35 cellular contexts compared by ENCODE assay signal in the genomic region with DNA sequence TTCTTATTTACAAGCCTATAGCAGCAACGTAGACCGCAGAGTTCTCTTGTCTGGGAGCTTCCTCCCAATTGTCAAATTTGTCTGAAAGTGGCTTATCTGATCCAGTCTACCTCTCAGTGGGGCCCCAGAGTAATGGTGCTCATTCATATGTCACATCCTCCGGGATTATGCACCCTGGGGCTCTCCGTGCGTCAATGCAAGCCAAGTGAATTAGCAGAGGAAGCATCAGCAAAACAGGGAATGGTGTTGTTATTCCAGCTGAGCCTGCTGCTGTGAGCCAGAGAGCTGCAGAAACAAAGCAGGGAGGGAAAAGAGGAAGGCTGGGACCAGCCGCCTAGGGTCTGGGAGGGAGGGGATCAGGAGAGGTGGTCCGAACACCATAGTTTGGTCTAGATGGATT.
DNase-seq lines count a peak whose midpoint lies in the region; ATAC-seq, FAIRE-seq and TF ChIP-seq lines count a peak whose summit lies in the region.
"Had no signal": no experiment of that assay in that cellular context is flagged by ENCODE, and none has a peak within 500 bp of the region (broad histone marks: within the 10 kb centered on the region; RNA-seq: fewer than 3 reads in every experiment).

No MANE protein-coding gene starts in this region.

- H3K4me1 Mint-ChIP-seq in naive thymus-derived CD8-positive, alpha-beta T cell = peaks cover 21 to 45% (median 37%) of the 10 kb centered on the region in 4 donors

- H3K27ac ChIP-seq in H1 (ENCODE audit: low read depth, low read length) (no peak overlapping the region), mesodermal cell (ENCODE audit: low read depth, low read length, severe bottlenecking) (peak overlapping the region; percentile 59)
- H3K27ac ChIP-seq: cardiac muscle cell, coronary artery, gastrocnemius medialis, hepatocyte, left lung, pancreas, Peyer's patch, upper lobe of left lung had no signal

- H3K27me3 ChIP-seq in H1 (replicated peaks in 1 of 4; ENCODE audit: control insufficient read depth in 3 of 4, extremely low read depth in 1 of 4, insufficient read depth in 3 of 4, low read length in 3 of 4) = 0 out of 7 replicates have a peak, but pooled peaks cover 0 to 2% (median 0%) of the 10 kb centered on the region in 4 experiments
- H3K27me3 ChIP-seq: BE2C, cardiac muscle cell, gastrocnemius medialis, hepatocyte, left lung, pancreas, Peyer's patch, upper lobe of left lung had no signal

- H3K14ac ChIP-seq in H1 (ENCODE audit: insufficient read length) = no peak overlapping the region

- POLR2A ChIA-PET in H1 (lab: Charles Lee; ENCODE audit: partially characterized antibody) = interaction anchor here (0.9 kb wide), 1 partner anchor 10 kb away, joined by 3 read pairs; no protein-coding TSS in a partner anchor
- POLR2A ChIA-PET in naive thymus-derived CD8-positive, alpha-beta T cell (lab: Charles Lee) = no interaction called here

- no peak overlapping the region for H3K4me3 ChIP-seq in H1 (ENCODE audit: extremely low read depth in 1 of 4, insufficient read depth in 2 of 4, low read depth in 3 of 4, low read length in 4 of 4)
- H3K4me3 ChIP-seq in mesodermal cell (ENCODE audit: extremely low read depth, insufficient read depth, low read length, poor library complexity, severe bottlenecking) = no peak overlapping the region
- H3K4me3 ChIP-seq: cardiac muscle cell, coronary artery, gastrocnemius medialis, hepatocyte, left lung, pancreas, Peyer's patch, upper lobe of left lung had no signal

- H3K36me3 ChIP-seq in H1 (ENCODE audit: control insufficient read depth in 2 of 4, insufficient read depth in 4 of 4, low read length in 3 of 4) (no peaks in the 10 kb centered on the region), mesodermal cell (ENCODE audit: control insufficient read depth, insufficient read depth, low read length) (no peaks in the 10 kb centered on the region)
- H3K36me3 ChIP-seq: BE2C, cardiac muscle cell, gastrocnemius medialis, left lung, pancreas, Peyer's patch, upper lobe of left lung had no signal

- no peak overlapping the region for H4K8ac ChIP-seq in H1 (ENCODE audit: extremely low read depth, insufficient read depth, low read length)

- no peaks in the 10 kb centered on the region for H3K27me3 Mint-ChIP-seq in naive thymus-derived CD8-positive, alpha-beta T cell
- H3K27me3 Mint-ChIP-seq: activated B cell treated with CpG ODN at 0.5 μM for 24 hours had no signal

- no peak overlapping the region for H2BK120ac ChIP-seq in H1 (replicated peaks; ENCODE audit: low read depth, low read length)

- no peaks in the 10 kb centered on the region for H3K36me3 Mint-ChIP-seq in naive thymus-derived CD8-positive, alpha-beta T cell

- H3K23me2 ChIP-seq in H1 (ENCODE audit: low read depth, low read length) = no peaks in the 10 kb centered on the region

- TF ChIP-seq CTCF in H1 (IDR thresholded peaks at IDR 0.05; ENCODE audit: control extremely low read depth in 1 of 3, insufficient read depth in 1 of 3, low read depth in 1 of 3, low read length in 3 of 3) = no peak

- no peaks in the 10 kb centered on the region for H3K79me2 ChIP-seq in H1 (ENCODE audit: control insufficient read depth in 1 of 2, insufficient read depth in 2 of 2, low read length in 2 of 2)
- H3K79me2 ChIP-seq: hepatocyte had no signal

- no peak overlapping the region for H4K5ac ChIP-seq in H1 (ENCODE audit: insufficient read length, low read depth, low read length)

- CTCF ChIA-PET in H1 (lab: Charles Lee; ENCODE audit: partially characterized antibody) = interaction anchor here (1.1 kb wide), 1 partner anchor 17 kb away, joined by 3 read pairs; no protein-coding TSS in a partner anchor

- no peak overlapping the region; the same call in 1 of the 2 replicates for H2AK5ac ChIP-seq in H1 (ENCODE audit: low read depth, low read length)

- H2BK15ac ChIP-seq in H1 (ENCODE audit: low read length) = no peak overlapping the region

- no peak overlapping the region for H3K56ac ChIP-seq in H1 (replicated peaks; ENCODE audit: insufficient read length, low read depth, low read length)

- H3K4me2 ChIP-seq in H1 (ENCODE audit: insufficient read depth in 1 of 2, low read depth in 2 of 2, low read length in 2 of 2) = peak overlapping the region; percentile 18 to 24; a peak in 1 of 4 replicates
- H3K4me2 ChIP-seq: hepatocyte had no signal

- no peaks in the 10 kb centered on the region for H3K9me3 Mint-ChIP-seq in naive thymus-derived CD8-positive, alpha-beta T cell
- H3K9me3 Mint-ChIP-seq: activated B cell treated with CpG ODN at 0.5 μM for 24 hours; activated T-helper 17 cell treated with anti-CD3 and anti-CD28 coated beads, Interleukin-2, amount 50 U/mL, for 72 hours; nephron had no signal

- peak overlapping the region; percentile 48 for H2AFZ ChIP-seq in H1 (ENCODE audit: low read length)
- H2AFZ ChIP-seq: hepatocyte had no signal

- H3K9me3 ChIP-seq in H1 (ENCODE audit: insufficient read depth in 2 of 2, low read depth in 1 of 2, low read length in 1 of 2) = no peaks in the 10 kb centered on the region
- no peaks in the 10 kb centered on the region for H3K9me3 ChIP-seq in mesodermal cell (ENCODE audit: control insufficient read depth, low read length)
- H3K9me3 ChIP-seq: BE2C, gastrocnemius medialis, left lung, pancreas, Peyer's patch, upper lobe of left lung had no signal

- H2BK20ac ChIP-seq in H1 (ENCODE audit: low read length) = no peak overlapping the region

- no peak overlapping the region for H3K23ac ChIP-seq in H1 (ENCODE audit: insufficient read length)

- TF ChIP-seq EP300 in H1 (IDR thresholded peaks at IDR 0.05; ENCODE audit: borderline replicate concordance in 1 of 2, low read depth in 2 of 2, low read length in 2 of 2) = no peak

- no peak for TF ChIP-seq RAD21 in H1 (IDR thresholded peaks at IDR 0.05 in 1 of 2, conservative IDR thresholded peaks at IDR 0.05 in 1 of 2; ENCODE audit: low read depth in 2 of 2, low read length in 2 of 2)

- H2BK5ac ChIP-seq in H1 (ENCODE audit: low read depth, low read length) = 0 out of 2 replicates have a peak overlapping the region, but pooled peaks have one; percentile 12

- no peaks in the 10 kb centered on the region for H4K20me1 ChIP-seq in H1 (replicated peaks in 1 of 2; ENCODE audit: control insufficient read depth in 1 of 2, insufficient read depth in 2 of 2, low read length in 2 of 2)

- no peak for ATAC-seq in naive thymus-derived CD8-positive, alpha-beta T cell
- ATAC-seq in GM18907 (IDR thresholded peaks at IDR 0.05; ENCODE audit: unreplicated experiment) = no peak
- ATAC-seq: activated T-helper 17 cell treated with anti-CD3 and anti-CD28 coated beads, Interleukin-2, amount 50 U/mL, for 72 hours; gastrocnemius medialis; left lung; pancreas had no signal

- DNase-seq in Daoy (ENCODE audit: low read depth) (peak; percentile 34), NCI-H146 treated with DMSO at 0.1 percent for 48 hours (lab: John Stamatoyannopoulos, UW; ENCODE audit: unreplicated experiment) (peak; percentile 72), H1 (ENCODE audit: low read depth in 1 of 2, low spot score in 2 of 2) (no peak), NCI-H1930 (lab: John Stamatoyannopoulos, UW) (no peak), medulla oblongata (ENCODE audit: extremely low spot score) (no peak)
- DNase-seq in naive thymus-derived CD8-positive, alpha-beta T cell = no peak
- DNase-seq: ACHN; activated B cell treated with CpG ODN at 0.5 μM for 24 hours; activated CD4-positive, alpha-beta T cell treated with anti-CD3 and anti-CD28 coated beads, Interleukin-2, amount 50 U/mL, for 4 hours; activated CD8-positive, alpha-beta memory T cell treated with anti-CD3 and anti-CD28 coated beads, Interleukin-2, amount 50 U/mL, for 48 hours; activated naive CD4-positive, alpha-beta T cell treated with anti-CD3 and anti-CD28 coated beads, Interleukin-2, amount 50 U/mL, for 16 hours; amygdala; BE2C; effector memory CD4-positive, alpha-beta T cell; gastrocnemius medialis; GF-D8; Karpas-422; left lung; MV-4-11; NCI-H1694; NCI-H2171; NCI-H524; pancreas; Peyer's patch; SIG-M5; stimulated activated CD4-positive, alpha-beta T cell treated with anti-CD3 and anti-CD28 coated beads, Interleukin-4, amount 100 ng/mL, for 1 hour; T1000; upper lobe of left lung had no signal

- H4K91ac ChIP-seq in H1 (replicated peaks; ENCODE audit: insufficient read length, low read length) = no peak overlapping the region

- no peak overlapping the region for H2BK12ac ChIP-seq in H1 (ENCODE audit: low read depth, low read length)

- peak overlapping the region in 2 of 10 donors; percentile 11 to 28 for H3K4me3 Mint-ChIP-seq in naive thymus-derived CD8-positive, alpha-beta T cell
- H3K4me3 Mint-ChIP-seq: activated B cell treated with CpG ODN at 0.5 μM for 24 hours; activated T-helper 17 cell treated with anti-CD3 and anti-CD28 coated beads, Interleukin-2, amount 50 U/mL, for 72 hours; nephron had no signal

- H3K4ac ChIP-seq in H1 (replicated peaks; ENCODE audit: insufficient read length, low read depth, low read length) = no peak overlapping the region

- no peak for FAIRE-seq in H1 (lab: Jason Lieb, UNC)
- FAIRE-seq: pancreas had no signal

- WGBS in H1 (ENCODE audit: extremely low coverage in 1 of 2, insufficient coverage in 1 of 2, insufficient read length in 1 of 2, insufficient replicate concordance in 2 of 2, low coverage in 1 of 2, low lambda C conversion rate in 2 of 2, missing lambda C conversion rate in 1 of 2), 2 experiments = 64% methylated on average over 7 of the region's 7 CpGs; no CpG with 5 or more reads in 1 of the 2 experiments
- 44 to 52% methylated on average over 7 of the region's 7 CpGs for WGBS in mesodermal cell (ENCODE audit: insufficient coverage in 2 of 2), 2 experiments

- H3K79me1 ChIP-seq in H1 (ENCODE audit: low read depth, low read length) = no peaks in the 10 kb centered on the region

- H3K27ac Mint-ChIP-seq in naive thymus-derived CD8-positive, alpha-beta T cell = peak overlapping the region in 2 of 10 donors; percentile 35 to 73
- H3K27ac Mint-ChIP-seq: activated B cell treated with CpG ODN at 0.5 μM for 24 hours; activated T-helper 17 cell treated with anti-CD3 and anti-CD28 coated beads, Interleukin-2, amount 50 U/mL, for 72 hours; nephron had no signal

- H3K4me1 ChIP-seq in H1 (replicated peaks in 1 of 4; ENCODE audit: control insufficient read depth in 3 of 4, insufficient read depth in 4 of 4, low read length in 3 of 4) (peaks cover 0 to 10% (median under 1%) of the 10 kb centered on the region in 4 experiments; a peak in 2 of 7 replicates), mesodermal cell (ENCODE audit: control insufficient read depth, insufficient read depth, low read length, poor library complexity, severe bottlenecking) (peaks cover 9% of the 10 kb centered on the region)
- H3K4me1 ChIP-seq: BE2C, gastrocnemius medialis, pancreas had no signal

- H3K9ac ChIP-seq in H1 (replicated peaks in 1 of 4; ENCODE audit: extremely low read depth in 1 of 4, low read depth in 3 of 4, low read length in 3 of 4) = no peak overlapping the region

- H3K18ac ChIP-seq in H1 (ENCODE audit: extremely low read depth, low read length) = no peak overlapping the region

- TF ChIP-seq POLR2A in H1 (IDR thresholded peaks at IDR 0.05; ENCODE audit: control extremely low read depth in 1 of 2, low read depth in 2 of 2, low read length in 2 of 2) = no peak

TF ChIP-seq in H1, 55 proteins besides CTCF, POLR2A, EP300 and RAD21 (continues in another document):
- TF ChIP-seq TAF1 (IDR thresholded peaks at IDR 0.05; ENCODE audit: low read depth, low read length) = no peak
- no peak for TF ChIP-seq NRF1 (IDR thresholded peaks at IDR 0.05; ENCODE audit: low read depth, low read length)
- TF ChIP-seq SAP30 (IDR thresholded peaks at IDR 0.05; ENCODE audit: insufficient read depth, insufficient replicate concordance, low read length) = no peak

Comparison
In these comparisons a context has a peak if more than half of its experiments do, and no peak if none do; other contexts are left out.
1. DNase-seq: peak in Daoy (single experiment) and NCI-H146 treated with DMSO at 0.1 percent for 48 hours (single experiment); none in H1 (0 of 2), naive thymus-derived CD8-positive, alpha-beta T cell (0 of 10), NCI-H1930 (0 of 2) and medulla oblongata (single experiment).